Comparison of ENCODE assay signal across 29 cellular contexts in genomic region chr7:65411249-65411648, GRCh38.
"Had no signal": no experiment of that assay in that cellular context is flagged by ENCODE, and none has a peak within 500 bp of the region (broad histone marks: within the 10 kb centered on the region; RNA-seq: fewer than 3 reads in every experiment).

No MANE protein-coding gene starts in this region.

- H3K36me3 ChIP-seq: colonic mucosa, esophagus muscularis mucosa, esophagus squamous epithelium, gastrocnemius medialis, gastroesophageal sphincter, heart left ventricle, heart right ventricle had no signal

- H3K27me3 Mint-ChIP-seq: dendritic cell treated with granulocyte-macrophage colony-stimulating factor and Interleukin-4, amounts not matched to agents 40 ng/mL and 50 ng/mL, for 4 days; effector memory CD8-positive, alpha-beta T cell had no signal

- H3K27ac ChIP-seq: colonic mucosa, coronary artery, dorsolateral prefrontal cortex, epithelial cell of prostate, esophagus muscularis mucosa, esophagus squamous epithelium, foreskin keratinocyte, gastrocnemius medialis, gastroesophageal sphincter, heart left ventricle, heart right ventricle had no signal

- H3K4me1 Mint-ChIP-seq: endodermal cell had no signal

- H3K4me3 ChIP-seq: colonic mucosa, coronary artery, dorsolateral prefrontal cortex, esophagus muscularis mucosa, esophagus squamous epithelium, gastrocnemius medialis, gastroesophageal sphincter, heart left ventricle, heart right ventricle had no signal

- DNase-seq: colonic mucosa; cortex of kidney; dermis blood vessel endothelial cell; dorsolateral prefrontal cortex; effector CD4-positive, alpha-beta T cell; effector CD8-positive, alpha-beta T cell; effector memory CD4-positive, alpha-beta T cell; effector memory CD8-positive, alpha-beta T cell; endodermal cell; erythroblast; esophagus squamous epithelium; foreskin fibroblast; foreskin keratinocyte; foreskin melanocyte; gastrocnemius medialis; glutamatergic neuron; head of caudate nucleus; heart left ventricle; heart right ventricle had no signal

- FAIRE-seq: colon, endometrium, endothelial cell of umbilical vein, frontal cortex had no signal

- H3K4me3 Mint-ChIP-seq: dendritic cell treated with granulocyte-macrophage colony-stimulating factor and Interleukin-4, amounts not matched to agents 40 ng/mL and 50 ng/mL, for 4 days; effector memory CD8-positive, alpha-beta T cell; endodermal cell had no signal

- H3K27me3 ChIP-seq: colonic mucosa, dorsolateral prefrontal cortex, esophagus muscularis mucosa, esophagus squamous epithelium, foreskin keratinocyte, gastrocnemius medialis, heart left ventricle, heart right ventricle had no signal

- H3K9me3 ChIP-seq: colonic mucosa, gastrocnemius medialis had no signal

- H3K4me1 ChIP-seq: colonic mucosa, esophagus muscularis mucosa, esophagus squamous epithelium, foreskin keratinocyte, gastrocnemius medialis, gastroesophageal sphincter, heart left ventricle, heart right ventricle had no signal

- H3K27ac Mint-ChIP-seq: dendritic cell treated with granulocyte-macrophage colony-stimulating factor and Interleukin-4, amounts not matched to agents 40 ng/mL and 50 ng/mL, for 4 days; effector memory CD8-positive, alpha-beta T cell; endodermal cell had no signal

- ATAC-seq: effector memory CD8-positive, alpha-beta T cell; esophagus mucosa; foreskin keratinocyte; gastrocnemius medialis; gastroesophageal sphincter; heart left ventricle; heart right ventricle had no signal
